In the genomic region with DNA sequence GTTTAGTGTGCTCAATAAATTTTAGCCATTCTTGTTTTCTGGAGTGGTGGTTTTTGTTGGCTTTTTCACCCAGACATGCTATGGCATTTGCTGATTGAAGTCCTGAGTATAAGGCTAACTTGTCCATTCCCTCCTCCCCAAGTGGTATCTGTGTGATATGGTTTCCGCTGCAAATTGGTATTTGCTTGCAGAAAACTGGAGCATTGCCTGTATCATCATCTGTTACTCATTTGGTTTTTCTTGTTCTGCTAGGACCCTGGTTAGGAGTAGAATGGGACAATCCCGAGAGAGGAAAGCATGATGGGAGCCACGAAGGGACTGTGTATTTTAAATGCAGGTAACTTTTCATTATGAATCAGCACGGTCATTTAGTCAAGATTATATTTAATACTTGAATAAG, we compare ENCODE assay signal across 28 cellular contexts. TPM values are rescaled to one million over a fixed set of nuclear protein-coding genes. Genes with fewer than 3 reads are reported as not detected.
A peak's percentile ranks its signal among the peaks of the same experiment; 100 is the strongest.
DNase-seq lines count a peak whose midpoint lies in the region; ATAC-seq and TF ChIP-seq lines count a peak whose summit lies in the region.
"Had no signal": no experiment of that assay in that cellular context is flagged by ENCODE, and none has a peak within 500 bp of the region (broad histone marks: within the 10 kb centered on the region; RNA-seq: fewer than 3 reads in every experiment).

No MANE protein-coding gene starts in this region.

- H3K27ac ChIP-seq in SJSA1 (peak overlapping the region; percentile 22), transverse colon (no peak overlapping the region)
- H3K27ac ChIP-seq: left lung, thoracic aorta had no signal

- no peaks in the 10 kb centered on the region for H3K27me3 Mint-ChIP-seq in neural crest cell (ENCODE audit: low read depth)
- H3K27me3 Mint-ChIP-seq: activated naive CD8-positive, alpha-beta T cell treated with anti-CD3 and anti-CD28 coated beads for 36 hours; IgD-negative memory B cell; naive thymus-derived CD4-positive, alpha-beta T cell; stimulated activated naive CD8-positive, alpha-beta T cell treated with anti-CD3 and anti-CD28 coated beads, Interleukin-15, Interleukin-2, amounts not matched to agents 100 ng/mL and 50 ng/mL, for 24 hours had no signal

- peaks cover 10% of the 10 kb centered on the region for H3K4me1 Mint-ChIP-seq in neural crest cell

- intact Hi-C loops in transverse colon (cut with DNase I; ENCODE audit: low total_unique reads) (no loop called here), left colon (cut with DNase I, micrococcal nuclease) (no loop called here)

- no peak for TF ChIP-seq EP300 in transverse colon (IDR thresholded peaks at IDR 0.05; ENCODE audit: low read depth)

- DNase-seq in EL, result peak; percentile 16
- DNase-seq in SJSA1 (ENCODE audit: low read depth in 1 of 2, low spot score in 2 of 2), result no peak
- DNase-seq in astrocyte of the spinal cord (ENCODE audit: low read depth, low spot score), result peak; percentile 30
- no peak for DNase-seq in neural crest cell (ENCODE audit: low read depth, low spot score)
- no peak for DNase-seq in transverse colon
- DNase-seq in left colon, result no peak
- DNase-seq: ACHN; activated CD4-positive, alpha-beta T cell treated with anti-CD3 and anti-CD28 coated beads, Interleukin-2, amount 50 U/mL, for 48 hours; activated CD8-positive, alpha-beta memory T cell treated with anti-CD3 and anti-CD28 coated beads, Interleukin-2, amount 50 U/mL, for 4 hours; activated naive CD8-positive, alpha-beta T cell treated with anti-CD3 and anti-CD28 coated beads for 36 hours; C1 segment of cervical spinal cord; Calu3; cerebellar nuclear complex; GOT3; left lung; naive thymus-derived CD4-positive, alpha-beta T cell; NCI-H1092 treated with DMSO at 0.1 percent for 48 hours; NCI-H1930; NCI-H524; NK-92 treated with Interleukin-12 subunit alpha and Interleukin-12 subunit beta, amount 100 ng/mL, for 24 hours; occipital lobe; PC-3; Right ventricle myocardium superior; SW 1271 had no signal

- peaks cover 4% of the 10 kb centered on the region for H3K9me3 Mint-ChIP-seq in neural crest cell
- H3K9me3 Mint-ChIP-seq: activated naive CD8-positive, alpha-beta T cell treated with anti-CD3 and anti-CD28 coated beads for 36 hours; naive thymus-derived CD4-positive, alpha-beta T cell; stimulated activated naive CD8-positive, alpha-beta T cell treated with anti-CD3 and anti-CD28 coated beads, Interleukin-15, Interleukin-2, amounts not matched to agents 100 ng/mL and 50 ng/mL, for 24 hours had no signal

- no peak overlapping the region for H3K4me3 ChIP-seq in SJSA1
- no peak overlapping the region for H3K4me3 ChIP-seq in astrocyte of the spinal cord (ENCODE audit: low read depth, low read length)
- no peak overlapping the region for H3K4me3 ChIP-seq in transverse colon
- H3K4me3 ChIP-seq: left lung, thoracic aorta had no signal

- in situ Hi-C loops in astrocyte of the spinal cord (cut with HindIII; ENCODE audit: low sequenced_read_pairs), result no loop called here
- in situ Hi-C loops in transverse colon (cut with MboI; ENCODE audit: low pct_ligation_motif_present in 1 of 4, low pct_unique_long_range_greater_than_20kb in 1 of 4, low sequenced_read_pairs in 3 of 4), result loop anchor here in 2 of 4 donors (25.0 kb wide), 2 partner anchors 289 to 914 kb away; partner anchors contain the start of gene TARBP1 (in 1 of the 2)

- TF ChIP-seq POLR2A in transverse colon (IDR thresholded peaks at IDR 0.05), result no peak

- WGBS in transverse colon (ENCODE audit: low coverage in 1 of 2), 2 donors, result 92 to 97% methylated on average over 4 of the region's 4 CpGs

- H3K4me1 ChIP-seq in SJSA1 (replicated peaks) (peaks cover 81% of the 10 kb centered on the region), transverse colon (no peaks in the 10 kb centered on the region)
- H3K4me1 ChIP-seq: left lung had no signal

- no peaks in the 10 kb centered on the region for H3K27me3 ChIP-seq in SJSA1 (replicated peaks)
- no peaks in the 10 kb centered on the region for H3K27me3 ChIP-seq in transverse colon
- H3K27me3 ChIP-seq: left lung had no signal

- no peak for TF ChIP-seq CTCF in astrocyte of the spinal cord (IDR thresholded peaks at IDR 0.05; ENCODE audit: low read depth, low read length)
- no peak for TF ChIP-seq CTCF in neural crest cell (conservative IDR thresholded peaks at IDR 0.05)
- no peak for TF ChIP-seq CTCF in transverse colon (IDR thresholded peaks at IDR 0.05)

- H3K36me3 ChIP-seq in SJSA1 (peaks cover 23% of the 10 kb centered on the region), transverse colon (peaks cover 0 to 8% (median 0%) of the 10 kb centered on the region in 4 donors)
- H3K36me3 ChIP-seq: thoracic aorta had no signal

- H3K4me3 Mint-ChIP-seq in neural crest cell, result no peak overlapping the region
- H3K4me3 Mint-ChIP-seq: activated naive CD8-positive, alpha-beta T cell treated with anti-CD3 and anti-CD28 coated beads for 36 hours; IgD-negative memory B cell; naive thymus-derived CD4-positive, alpha-beta T cell; stimulated activated naive CD8-positive, alpha-beta T cell treated with anti-CD3 and anti-CD28 coated beads, Interleukin-15, Interleukin-2, amounts not matched to agents 100 ng/mL and 50 ng/mL, for 24 hours had no signal

- ATAC-seq in HG03378 (IDR thresholded peaks at IDR 0.05; ENCODE audit: unreplicated experiment) (no peak), left colon (no peak)
- ATAC-seq: left lung; naive thymus-derived CD4-positive, alpha-beta T cell; PC-3 had no signal

- peak overlapping the region; percentile 87 for H3K27ac Mint-ChIP-seq in neural crest cell (ENCODE audit: unreplicated experiment)
- H3K27ac Mint-ChIP-seq: activated naive CD8-positive, alpha-beta T cell treated with anti-CD3 and anti-CD28 coated beads for 36 hours; naive thymus-derived CD4-positive, alpha-beta T cell; stimulated activated naive CD8-positive, alpha-beta T cell treated with anti-CD3 and anti-CD28 coated beads, Interleukin-15, Interleukin-2, amounts not matched to agents 100 ng/mL and 50 ng/mL, for 24 hours had no signal

- H3K9me3 ChIP-seq in SJSA1 (replicated peaks), result no peaks in the 10 kb centered on the region
- H3K9me3 ChIP-seq in transverse colon, result no peaks in the 10 kb centered on the region
- H3K9me3 ChIP-seq: left lung, thoracic aorta had no signal

- H3K36me3 Mint-ChIP-seq in neural crest cell (ENCODE audit: low read depth), result peaks cover 12% of the 10 kb centered on the region

RNA-seq across cellular contexts. Expression of gene TBCE, which starts 34.0 kb away (rescaled TPM):
- total RNA-seq in SJSA1 (2014; rRNA removed; shearing (Covaris generic)), result 58.1 and 70.3 TPM in 2 replicates
- total RNA-seq in neural crest cell (28.2 and 33.3 TPM in 2 replicates), transverse colon (10 to 100 TPM; 16.8 to 59.1 (median 23.9) TPM), left colon (10 to 100 TPM; 19.2 to 26.4 TPM)

Comparison
In these comparisons a context has a peak if more than half of its experiments do, and no peak if none do; other contexts are left out.
1. DNase-seq: peak in EL (single experiment) and astrocyte of the spinal cord (single experiment); none in SJSA1 (0 of 2), neural crest cell (single experiment), transverse colon (single experiment) and left colon (0 of 2).